4 cellular contexts compared by ENCODE assay signal in genomic region chr12:56963557-56963956, GRCh38. TPM values are rescaled to one million over a fixed set of nuclear protein-coding genes. Genes with fewer than 3 reads are reported as not detected.
"Had no signal": no experiment of that assay in that cellular context is flagged by ENCODE, and none has a peak within 500 bp of the region (broad histone marks: within the 10 kb centered on the region; RNA-seq: fewer than 3 reads in every experiment).

No MANE protein-coding gene starts in this region.

RNA-seq across cellular contexts. Expression of gene RDH16, which starts 6.1 kb away (rescaled TPM):
- total RNA-seq: HT-29, HT1080, IMR-90 had no signal

RNA-seq across cellular contexts. Expression of gene SDR9C7, which starts 29.3 kb away (rescaled TPM):
- total RNA-seq: HepG2, HT-29, HT1080, IMR-90 had no signal

RNA-seq across cellular contexts. Expression of gene TAC3, which starts 52.8 kb away (rescaled TPM):
- total RNA-seq: HT-29, HT1080, IMR-90 had no signal
